Comparison of ENCODE assay signal across 9 cellular contexts in the genomic region with DNA sequence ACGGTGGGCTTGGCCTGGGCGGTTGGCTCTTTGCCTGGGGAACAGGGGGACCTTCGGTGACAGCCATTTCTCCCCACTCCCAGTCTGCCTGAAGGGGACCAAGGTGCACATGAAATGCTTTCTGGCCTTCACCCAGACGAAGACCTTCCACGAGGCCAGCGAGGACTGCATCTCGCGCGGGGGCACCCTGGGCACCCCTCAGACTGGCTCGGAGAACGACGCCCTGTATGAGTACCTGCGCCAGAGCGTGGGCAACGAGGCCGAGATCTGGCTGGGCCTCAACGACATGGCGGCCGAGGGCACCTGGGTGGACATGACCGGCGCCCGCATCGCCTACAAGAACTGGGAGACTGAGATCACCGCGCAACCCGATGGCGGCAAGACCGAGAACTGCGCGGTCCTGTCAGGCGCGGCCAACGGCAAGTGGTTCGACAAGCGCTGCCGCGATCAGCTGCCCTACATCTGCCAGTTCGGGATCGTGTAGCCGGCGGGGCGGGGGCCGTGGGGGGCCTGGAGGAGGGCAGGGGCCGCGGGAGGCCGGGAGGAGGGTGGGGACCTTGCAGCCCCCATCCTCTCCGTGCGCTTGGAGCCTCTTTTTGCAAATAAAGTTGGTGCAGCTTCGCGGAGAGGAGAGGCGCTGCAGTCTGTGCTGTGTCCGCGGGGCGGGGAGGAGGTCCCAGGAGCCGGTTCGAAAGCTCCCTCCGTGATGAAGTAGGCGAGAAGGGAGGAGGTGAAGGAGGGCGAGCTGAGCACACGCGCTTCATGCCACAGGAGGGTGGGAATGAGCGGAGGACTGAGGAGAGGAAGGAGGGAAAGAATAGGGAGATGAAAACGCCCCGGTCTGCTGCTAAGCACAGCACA. TPM values are rescaled to one million over a fixed set of nuclear protein-coding genes. Genes with fewer than 3 reads are reported as not detected.
DNase-seq lines count a peak whose midpoint lies in the region; ATAC-seq, FAIRE-seq and TF ChIP-seq lines count a peak whose summit lies in the region.
"Had no signal": no experiment of that assay in that cellular context is flagged by ENCODE, and none has a peak within 500 bp of the region (broad histone marks: within the 10 kb centered on the region; RNA-seq: fewer than 3 reads in every experiment).

No MANE protein-coding gene starts in this region.

- H3K27ac ChIP-seq in colonic mucosa (no peak overlapping the region), substantia nigra (ENCODE audit: low read depth, low read length, poor library complexity, severe bottlenecking) (peak overlapping the region; percentile 40), HepG2 (ENCODE audit: extremely low read length, insufficient read depth, low read length) (no peak overlapping the region)

- in situ Hi-C loops in HepG2 (cut with HindIII; ENCODE audit: extremely low pct_ligation_motif_present, low pct_unique_long_range_greater_than_20kb): loop anchor here (5.0 to 25.0 kb wide), 2 partner anchors 177 to 452 kb away; no protein-coding TSS in a partner anchor

- no peak for TF ChIP-seq RAD21 in HepG2 (CRISPR knock-in tag; IDR thresholded peaks at IDR 0.05)

- H3K4me3 ChIP-seq in colonic mucosa (peak overlapping the region; percentile 29), HepG2 (replicated peaks in 1 of 3; ENCODE audit: insufficient read depth in 1 of 3, low read depth in 2 of 3, low read length in 3 of 3) (no peak overlapping the region)

- no TSS peak for BruUV-seq in HepG2 (replicated peaks; lab: Mats Ljungman, UMichigan)

- TF ChIP-seq CTCF in colonic mucosa (IDR thresholded peaks at IDR 0.05) (no peak), HepG2 (CRISPR knock-in tag; IDR thresholded peaks at IDR 0.05) (no peak)

- DNase-seq in activated CD4-positive, alpha-beta T cell treated with anti-CD3 and anti-CD28 coated beads for 4 hours: peak; percentile 18 to 19
- no peak for DNase-seq in activated CD4-positive, alpha-beta T cell treated with anti-CD3 and anti-CD28 coated beads for 1 hour
- peak; percentile 34 for DNase-seq in colonic mucosa
- no peak for DNase-seq in memory B cell (ENCODE audit: low spot score in 2 of 2)
- peak in 4 of 49 donors; percentile 11 to 68 (median 34) for DNase-seq in substantia nigra (lab: John Stamatoyannopoulos, UW)
- DNase-seq in HepG2 (ENCODE audit: low spot score): no peak

- H3K4me1 ChIP-seq in colonic mucosa (peaks cover 8% of the 10 kb centered on the region), HepG2 (ENCODE audit: insufficient read depth, low read length) (no peaks in the 10 kb centered on the region)

- WGBS in HepG2 (ENCODE audit: low lambda C conversion rate): 53% methylated on average over 21 of the region's 64 CpGs

- H3K4me2 ChIP-seq in HepG2 (ENCODE audit: low read depth, low read length): no peak overlapping the region

- H3K9me3 Mint-ChIP-seq in memory B cell: peaks cover 3% of the 10 kb centered on the region

- peak overlapping the region; percentile 43 for H3K4me3 Mint-ChIP-seq in memory B cell

- no peaks in the 10 kb centered on the region for H3K36me3 ChIP-seq in colonic mucosa
- no peaks in the 10 kb centered on the region for H3K36me3 ChIP-seq in HepG2 (replicated peaks in 1 of 2; ENCODE audit: control insufficient read depth in 1 of 2, insufficient read depth in 2 of 2, low read length in 2 of 2)

- CTCF ChIA-PET in HepG2 (lab: Yijun Ruan, JAX; ENCODE audit: low intra/inter-chr PET ratio, low total read pairs): interaction anchor here (3.4 kb wide), 1 partner anchor 175 kb away, joined by 42 read pairs; no protein-coding TSS in a partner anchor

- TF ChIP-seq EP300 in HepG2 (IDR thresholded peaks at IDR 0.05; ENCODE audit: low read depth in 2 of 2, low read length in 2 of 2): no peak
- TF ChIP-seq EP300 in HepG2 (CRISPR knock-in tag; IDR thresholded peaks at IDR 0.05; ENCODE audit: borderline replicate concordance): no peak

- H3K27me3 Mint-ChIP-seq in memory B cell: peaks cover 17% of the 10 kb centered on the region

- no peak overlapping the region for H3K27ac Mint-ChIP-seq in memory B cell

- no peaks in the 10 kb centered on the region for H3K79me2 ChIP-seq in HepG2 (ENCODE audit: insufficient read depth, low read length)

- no peak for TF ChIP-seq POLR2A in HepG2 (IDR thresholded peaks at IDR 0.05; ENCODE audit: insufficient read depth in 1 of 2, low read depth in 2 of 2, low read length in 2 of 2)

- no peaks in the 10 kb centered on the region for H4K20me1 ChIP-seq in HepG2 (ENCODE audit: insufficient read depth, low read length)

- H3K9me3 ChIP-seq in colonic mucosa: no peaks in the 10 kb centered on the region
- no peaks in the 10 kb centered on the region for H3K9me3 ChIP-seq in HepG2 (ENCODE audit: low read length)

- POLR2A ChIA-PET in HepG2 (lab: Yijun Ruan, JAX): no interaction called here

- H3K4me1 Mint-ChIP-seq in memory B cell: peaks cover 14% of the 10 kb centered on the region

- no peaks in the 10 kb centered on the region for H3K27me3 ChIP-seq in colonic mucosa
- H3K27me3 ChIP-seq in HepG2 (ENCODE audit: control insufficient read depth in 1 of 2, insufficient read depth in 2 of 2, low read length in 2 of 2): peaks cover 0 to 24% of the 10 kb centered on the region in 2 experiments; a peak in 3 of 5 replicates

- FAIRE-seq in HepG2 (lab: Jason Lieb, UNC): no peak
- FAIRE-seq: G401.6 had no signal

- H3K36me3 Mint-ChIP-seq in memory B cell: peaks cover 3% of the 10 kb centered on the region

- ATAC-seq in memory B cell (ENCODE audit: low read depth) (no peak), HG02884 (IDR thresholded peaks at IDR 0.05; ENCODE audit: unreplicated experiment) (no peak), HepG2 (no peak), GM21529 (IDR thresholded peaks at IDR 0.05; ENCODE audit: unreplicated experiment) (no peak)

- intact Hi-C loops in colonic mucosa (cut with DNase I): loop anchor here (2.0 to 10.0 kb wide), 4 partner anchors 175 to 619 kb away; no protein-coding TSS in a partner anchor
- intact Hi-C loops in HepG2 (cut with micrococcal nuclease; ENCODE audit: unreplicated experiment): loop anchor here (5.0 kb wide), 1 partner anchor 503 kb away; no protein-coding TSS in a partner anchor

- H3K9ac ChIP-seq in colonic mucosa (ENCODE audit: low read depth in 2 of 2, low read length in 2 of 2) (peak overlapping the region in 1 of 2 donors; percentile 29), HepG2 (ENCODE audit: insufficient read depth, low read depth, low read length) (no peak overlapping the region)

- H2AFZ ChIP-seq in HepG2 (ENCODE audit: low read length): no peak overlapping the region

RNA-seq across cellular contexts. Expression of gene CLEC3B, which starts 9.6 kb away (rescaled TPM):
- total RNA-seq in colonic mucosa: 10 to 100 TPM in 1 of 2 donors, 1 to 10 TPM in 1; 9.6 to 28.9 TPM
- total RNA-seq in HepG2 (2016; rRNA removed; fragmentation: Illumina TruSeq; extraction: Trizol): not detected in 2 replicates
- total RNA-seq in HepG2 (2016; cell fraction: cytosol; rRNA removed; fragmentation: Illumina TruSeq; extraction: Trizol; ENCODE audit: low read depth): not detected in 2 replicates
- not detected in 2 replicates for total RNA-seq in HepG2 (2016; cell fraction: insoluble cytoplasmic fraction; rRNA removed; fragmentation: Illumina TruSeq; extraction: Trizol)
- not detected in 2 replicates for total RNA-seq in HepG2 (2016; cell fraction: membrane; rRNA removed; fragmentation: Illumina TruSeq; extraction: Trizol)
- not detected in 2 replicates for total RNA-seq in HepG2 (2016; cell fraction: nucleus; rRNA removed; fragmentation: Illumina TruSeq; extraction: Trizol)
- 0.07 and 0.10 TPM in 2 replicates for polyA plus RNA-seq in HepG2 (2011; rRNA removed)
- not detected in 2 replicates for polyA plus RNA-seq in HepG2 (2011; cell fraction: cytosol; rRNA removed)
- polyA plus RNA-seq in HepG2 (2011; cell fraction: nucleus; rRNA removed): 0.39 and 0.47 TPM in 2 replicates
- 0.24 TPM in 1 of 2 replicates, not detected in the other for polyA plus RNA-seq in HepG2 (2012)
- not detected in 2 replicates for polyA plus RNA-seq in HepG2 (2016; cell fraction: cytosol; fragmentation: Illumina TruSeq; extraction: Trizol; ENCODE audit: low read depth)
- polyA plus RNA-seq in HepG2 (2016; cell fraction: insoluble cytoplasmic fraction; fragmentation: Illumina TruSeq; extraction: Trizol; ENCODE audit: low read depth): not detected in 2 replicates
- not detected in 2 replicates for polyA plus RNA-seq in HepG2 (2016; cell fraction: membrane; fragmentation: Illumina TruSeq; extraction: Trizol; ENCODE audit: low read depth)
- 0.77 TPM in 1 of 2 replicates, not detected in the other for polyA plus RNA-seq in HepG2 (2016; cell fraction: nucleus; fragmentation: Illumina TruSeq; extraction: Trizol; ENCODE audit: insufficient read depth, low read depth)
- 0.37 TPM in 1 of 2 replicates, not detected in the other for polyA minus RNA-seq in HepG2 (2011; rRNA and poly(A)+ RNA removed; ENCODE audit: low replicate concordance)
- polyA minus RNA-seq in HepG2 (2011; cell fraction: cytosol; rRNA and poly(A)+ RNA removed): not detected in 2 replicates
- 0.77 TPM in 1 of 2 replicates, not detected in the other for polyA minus RNA-seq in HepG2 (2011; cell fraction: nucleus; rRNA and poly(A)+ RNA removed)

RNA-seq across cellular contexts. Expression of gene EXOSC7, which starts 59.6 kb away (rescaled TPM):
- total RNA-seq in colonic mucosa (10 to 100 TPM; 24.9 to 35.6 TPM), HepG2 (2016; rRNA removed; fragmentation: Illumina TruSeq; extraction: Trizol) (74.7 and 81.9 TPM in 2 replicates)
- total RNA-seq in HepG2 (2016; cell fraction: cytosol; rRNA removed; fragmentation: Illumina TruSeq; extraction: Trizol; ENCODE audit: low read depth): 14.7 and 18.3 TPM in 2 replicates
- 74.4 and 92.0 TPM in 2 replicates for total RNA-seq in HepG2 (2016; cell fraction: insoluble cytoplasmic fraction; rRNA removed; fragmentation: Illumina TruSeq; extraction: Trizol)
- 20.2 and 24.8 TPM in 2 replicates for total RNA-seq in HepG2 (2016; cell fraction: membrane; rRNA removed; fragmentation: Illumina TruSeq; extraction: Trizol)
- 45.8 and 52.9 TPM in 2 replicates for total RNA-seq in HepG2 (2016; cell fraction: nucleus; rRNA removed; fragmentation: Illumina TruSeq; extraction: Trizol)
- polyA plus RNA-seq in HepG2 (2011; rRNA removed): 56.8 and 68.3 TPM in 2 replicates
- polyA plus RNA-seq in HepG2 (2011; cell fraction: cytosol; rRNA removed): 69.7 and 74.0 TPM in 2 replicates
- 30.3 and 40.7 TPM in 2 replicates for polyA plus RNA-seq in HepG2 (2011; cell fraction: nucleus; rRNA removed)
- polyA plus RNA-seq in HepG2 (2012): 56.8 and 61.8 TPM in 2 replicates
- polyA plus RNA-seq in HepG2 (2016; cell fraction: cytosol; fragmentation: Illumina TruSeq; extraction: Trizol; ENCODE audit: low read depth): 12.5 and 13.4 TPM in 2 replicates
- 79.1 and 90.4 TPM in 2 replicates for polyA plus RNA-seq in HepG2 (2016; cell fraction: insoluble cytoplasmic fraction; fragmentation: Illumina TruSeq; extraction: Trizol; ENCODE audit: low read depth)
- polyA plus RNA-seq in HepG2 (2016; cell fraction: membrane; fragmentation: Illumina TruSeq; extraction: Trizol; ENCODE audit: low read depth): 14.3 and 15.5 TPM in 2 replicates
- polyA plus RNA-seq in HepG2 (2016; cell fraction: nucleus; fragmentation: Illumina TruSeq; extraction: Trizol; ENCODE audit: insufficient read depth, low read depth): 55.0 and 61.2 TPM in 2 replicates
- polyA minus RNA-seq in HepG2 (2011; rRNA and poly(A)+ RNA removed; ENCODE audit: low replicate concordance): 54.6 and 79.4 TPM in 2 replicates
- polyA minus RNA-seq in HepG2 (2011; cell fraction: cytosol; rRNA and poly(A)+ RNA removed): 14.5 and 18.1 TPM in 2 replicates
- 56.4 and 58.9 TPM in 2 replicates for polyA minus RNA-seq in HepG2 (2011; cell fraction: nucleus; rRNA and poly(A)+ RNA removed)

RNA-seq across cellular contexts. Expression of gene ZDHHC3, which starts 59.7 kb away (rescaled TPM):
- total RNA-seq in colonic mucosa: 100 to 1,000 TPM; 152 to 162 TPM
- 40.8 and 44.1 TPM in 2 replicates for total RNA-seq in HepG2 (2016; rRNA removed; fragmentation: Illumina TruSeq; extraction: Trizol)
- 44.6 and 63.4 TPM in 2 replicates for total RNA-seq in HepG2 (2016; cell fraction: cytosol; rRNA removed; fragmentation: Illumina TruSeq; extraction: Trizol; ENCODE audit: low read depth)
- total RNA-seq in HepG2 (2016; cell fraction: insoluble cytoplasmic fraction; rRNA removed; fragmentation: Illumina TruSeq; extraction: Trizol): 38.9 TPM in 2 replicates
- 88.8 and 95.5 TPM in 2 replicates for total RNA-seq in HepG2 (2016; cell fraction: membrane; rRNA removed; fragmentation: Illumina TruSeq; extraction: Trizol)
- 32.2 and 35.0 TPM in 2 replicates for total RNA-seq in HepG2 (2016; cell fraction: nucleus; rRNA removed; fragmentation: Illumina TruSeq; extraction: Trizol)
- 63.2 and 65.7 TPM in 2 replicates for polyA plus RNA-seq in HepG2 (2011; rRNA removed)
- 63.4 and 70.0 TPM in 2 replicates for polyA plus RNA-seq in HepG2 (2011; cell fraction: cytosol; rRNA removed)
- 49.3 and 50.0 TPM in 2 replicates for polyA plus RNA-seq in HepG2 (2011; cell fraction: nucleus; rRNA removed)
- polyA plus RNA-seq in HepG2 (2012): 27.7 and 34.2 TPM in 2 replicates
- 66.7 and 83.5 TPM in 2 replicates for polyA plus RNA-seq in HepG2 (2016; cell fraction: cytosol; fragmentation: Illumina TruSeq; extraction: Trizol; ENCODE audit: low read depth)
- polyA plus RNA-seq in HepG2 (2016; cell fraction: insoluble cytoplasmic fraction; fragmentation: Illumina TruSeq; extraction: Trizol; ENCODE audit: low read depth): 39.8 and 49.2 TPM in 2 replicates
- 86.9 and 101 TPM in 2 replicates for polyA plus RNA-seq in HepG2 (2016; cell fraction: membrane; fragmentation: Illumina TruSeq; extraction: Trizol; ENCODE audit: low read depth)
- polyA plus RNA-seq in HepG2 (2016; cell fraction: nucleus; fragmentation: Illumina TruSeq; extraction: Trizol; ENCODE audit: insufficient read depth, low read depth): 44.4 and 49.2 TPM in 2 replicates
- 311 and 530 TPM in 2 replicates for polyA minus RNA-seq in HepG2 (2011; rRNA and poly(A)+ RNA removed; ENCODE audit: low replicate concordance)
- 26.9 and 42.4 TPM in 2 replicates for polyA minus RNA-seq in HepG2 (2011; cell fraction: cytosol; rRNA and poly(A)+ RNA removed)
- polyA minus RNA-seq in HepG2 (2011; cell fraction: nucleus; rRNA and poly(A)+ RNA removed): 59.6 and 61.3 TPM in 2 replicates

Comparison
In these comparisons a context has a peak if more than half of its experiments do, and no peak if none do; other contexts are left out.
1. DNase-seq: peak in activated CD4-positive, alpha-beta T cell treated with anti-CD3 and anti-CD28 coated beads for 4 hours (2 of 2) and colonic mucosa (single experiment); none in activated CD4-positive, alpha-beta T cell treated with anti-CD3 and anti-CD28 coated beads for 1 hour (single experiment), memory B cell (0 of 2) and HepG2 (single experiment).
2. RNA of gene CLEC3B, which starts 9.6 kb away (total RNA-seq): 9.6 to 28.9 TPM in colonic mucosa; not detected in HepG2; every median in the first group is over 4 times any median in the second.